ENCODE assay signal across 12 cellular contexts in genomic region chr3:46944191-46944590, GRCh38. TPM values are rescaled to one million over a fixed set of nuclear protein-coding genes. Genes with fewer than 3 reads are reported as not detected.
DNase-seq lines count a peak whose midpoint lies in the region; ATAC-seq, FAIRE-seq and TF ChIP-seq lines count a peak whose summit lies in the region.
"Had no signal": no experiment of that assay in that cellular context is flagged by ENCODE, and none has a peak within 500 bp of the region (broad histone marks: within the 10 kb centered on the region; RNA-seq: fewer than 3 reads in every experiment).

No MANE protein-coding gene starts in this region.

- H3K4me3 ChIP-seq in left ventricle myocardium inferior (no peak overlapping the region), aorta (ENCODE audit: low read length in 2 of 2) (no peak overlapping the region)
- H3K4me3 ChIP-seq: dorsolateral prefrontal cortex had no signal

- FAIRE-seq in GM18507 (lab: Jason Lieb, UNC) = peak; percentile 26

- peak overlapping the region; percentile 94 for H3K27ac Mint-ChIP-seq in activated T-helper 17 cell treated with anti-CD3 and anti-CD28 coated beads, Interleukin-2, amount 50 U/mL, for 72 hours
- peak overlapping the region; percentile 90 for H3K27ac Mint-ChIP-seq in progenitor cell of endocrine pancreas

- H3K4me1 ChIP-seq in left ventricle myocardium inferior = peaks cover 94% of the 10 kb centered on the region
- H3K4me1 ChIP-seq in aorta (ENCODE audit: control insufficient read depth in 1 of 2, insufficient read depth in 2 of 2, low read length in 2 of 2) = peaks cover 8 to 12% of the 10 kb centered on the region in 2 donors

- H3K36me3 ChIP-seq in left ventricle myocardium inferior (peaks cover 18% of the 10 kb centered on the region), aorta (ENCODE audit: control insufficient read depth in 1 of 2, insufficient read depth in 2 of 2, low read length in 1 of 2) (no peaks in the 10 kb centered on the region)

- TF ChIP-seq CTCF in left ventricle myocardium inferior (IDR thresholded peaks at IDR 0.05; ENCODE audit: borderline replicate concordance) (no peak), progenitor cell of endocrine pancreas (IDR thresholded peaks at IDR 0.05; ENCODE audit: unreplicated experiment) (no peak)

- intact Hi-C loops in left ventricle myocardium inferior (cut with micrococcal nuclease) = no loop called here
- intact Hi-C loops in aorta (cut with DNase I) = no loop called here

- H3K4me3 Mint-ChIP-seq in activated T-helper 17 cell treated with anti-CD3 and anti-CD28 coated beads, Interleukin-2, amount 50 U/mL, for 72 hours = no peak overlapping the region
- peak overlapping the region; percentile 15 for H3K4me3 Mint-ChIP-seq in progenitor cell of endocrine pancreas (ENCODE audit: low read depth)

- H3K27ac ChIP-seq in left ventricle myocardium inferior (replicated peaks) (peak overlapping the region; percentile 81), aorta (ENCODE audit: low read depth in 1 of 2, low read length in 2 of 2) (no peak overlapping the region)
- H3K27ac ChIP-seq: KMS-11 had no signal

- H3K36me3 Mint-ChIP-seq in activated T-helper 17 cell treated with anti-CD3 and anti-CD28 coated beads, Interleukin-2, amount 50 U/mL, for 72 hours (ENCODE audit: low read depth) = peaks cover 74% of the 10 kb centered on the region
- H3K36me3 Mint-ChIP-seq in progenitor cell of endocrine pancreas (ENCODE audit: insufficient read depth) = peaks cover 16% of the 10 kb centered on the region

- H3K9me3 Mint-ChIP-seq in activated T-helper 17 cell treated with anti-CD3 and anti-CD28 coated beads, Interleukin-2, amount 50 U/mL, for 72 hours = no peaks in the 10 kb centered on the region
- no peaks in the 10 kb centered on the region for H3K9me3 Mint-ChIP-seq in progenitor cell of endocrine pancreas (ENCODE audit: low read depth)

- ATAC-seq in activated T-helper 17 cell treated with anti-CD3 and anti-CD28 coated beads, Interleukin-2, amount 50 U/mL, for 72 hours (replicated peaks) = no peak
- ATAC-seq in HG03095 (IDR thresholded peaks at IDR 0.05; ENCODE audit: unreplicated experiment) (no peak), aorta (ENCODE audit: low FRiP score) (no peak)

- 88 to 90% methylated on average over 8 of the region's 8 CpGs for WGBS in aorta, 2 donors

- no peaks in the 10 kb centered on the region for H3K27me3 Mint-ChIP-seq in activated T-helper 17 cell treated with anti-CD3 and anti-CD28 coated beads, Interleukin-2, amount 50 U/mL, for 72 hours
- H3K27me3 Mint-ChIP-seq in progenitor cell of endocrine pancreas = no peaks in the 10 kb centered on the region

- H3K27me3 ChIP-seq in left ventricle myocardium inferior (ENCODE audit: low read depth) (no peaks in the 10 kb centered on the region), aorta (ENCODE audit: control insufficient read depth in 1 of 2, insufficient read depth in 2 of 2, low read length in 1 of 2) (no peaks in the 10 kb centered on the region)
- H3K27me3 ChIP-seq: dorsolateral prefrontal cortex had no signal

- no peak for DNase-seq in GM18507 (ENCODE audit: extremely low spot score, insufficient read length, low read depth)
- DNase-seq in left ventricle myocardium inferior = no peak
- DNase-seq in progenitor cell of endocrine pancreas (ENCODE audit: low spot score, unreplicated experiment) = no peak
- no peak for DNase-seq in COLO829 (ENCODE audit: low spot score)
- DNase-seq in DMS 273 treated with DMSO at 0.1 percent for 48 hours (lab: John Stamatoyannopoulos, UW) = no peak
- DNase-seq in aorta = no peak
- DNase-seq: activated T-cell treated with anti-CD3 and anti-CD28 coated beads for 4 hours, dorsolateral prefrontal cortex, NCI-H345 had no signal

- H3K9me3 ChIP-seq in left ventricle myocardium inferior (replicated peaks) = no peaks in the 10 kb centered on the region
- H3K9me3 ChIP-seq in aorta (ENCODE audit: control insufficient read depth, low read length) = no peaks in the 10 kb centered on the region

- H3K4me1 Mint-ChIP-seq in activated T-helper 17 cell treated with anti-CD3 and anti-CD28 coated beads, Interleukin-2, amount 50 U/mL, for 72 hours = peaks cover 63% of the 10 kb centered on the region
- peaks cover 89% of the 10 kb centered on the region for H3K4me1 Mint-ChIP-seq in progenitor cell of endocrine pancreas (ENCODE audit: low read depth)

RNA-seq across cellular contexts. Expression of gene CCDC12, which starts 32.4 kb away (rescaled TPM):
- total RNA-seq in activated T-helper 17 cell treated with anti-CD3 and anti-CD28 coated beads, Interleukin-2, amount 50 U/mL, for 72 hours = 10 to 100 TPM; 46.9 to 59.8 TPM
- total RNA-seq in left ventricle myocardium inferior (31.0 TPM), progenitor cell of endocrine pancreas (62.3 and 64.3 TPM in 2 replicates), aorta (10 to 100 TPM; 30.5 to 35.9 TPM)
- polyA plus RNA-seq in aorta = 10 to 100 TPM; 43.5 to 46.5 TPM

RNA-seq across cellular contexts. Expression of gene NBEAL2, which starts 35.3 kb away (rescaled TPM):
- 100 to 1,000 TPM; 140 to 169 TPM for total RNA-seq in activated T-helper 17 cell treated with anti-CD3 and anti-CD28 coated beads, Interleukin-2, amount 50 U/mL, for 72 hours
- total RNA-seq in left ventricle myocardium inferior = 12.6 TPM
- total RNA-seq in progenitor cell of endocrine pancreas = 292 and 320 TPM in 2 replicates
- 10 to 100 TPM; 26.2 to 45.8 TPM for total RNA-seq in aorta
- 10 to 100 TPM in 1 of 2 donors, 1 to 10 TPM in 1; 6.3 to 55.8 TPM for polyA plus RNA-seq in aorta
